ENCODE assay signal across 19 cellular contexts in genomic region chr1:151243683-151244216, GRCh38. TPM values are rescaled to one million over a fixed set of nuclear protein-coding genes. Genes with fewer than 3 reads are reported as not detected.
DNase-seq lines count a peak whose midpoint lies in the region; ATAC-seq and TF ChIP-seq lines count a peak whose summit lies in the region.
"Had no signal": no experiment of that assay in that cellular context is flagged by ENCODE, and none has a peak within 500 bp of the region (broad histone marks: within the 10 kb centered on the region; RNA-seq: fewer than 3 reads in every experiment).

No MANE protein-coding gene starts in this region.

- H3K27ac Mint-ChIP-seq in stimulated activated naive CD8-positive, alpha-beta T cell treated with anti-CD3 and anti-CD28 coated beads, Interleukin-15, Interleukin-2, amounts not matched to agents 100 ng/mL and 50 ng/mL, for 24 hours, result peak overlapping the region; percentile 26
- peak overlapping the region; percentile 56 for H3K27ac Mint-ChIP-seq in glutamatergic neuron (ENCODE audit: unreplicated experiment)
- peak overlapping the region; percentile 14 for H3K27ac Mint-ChIP-seq in stimulated activated memory B cell treated with anti-CD40 and anti-IgM and Interleukin-4, amounts not matched to agents 10 μg/mL and 1 μg/mL and 100 μg/mL, for 72 hours
- H3K27ac Mint-ChIP-seq: CD4-positive, alpha-beta T cell had no signal

- peaks cover 81% of the 10 kb centered on the region for H3K36me3 Mint-ChIP-seq in stimulated activated naive CD8-positive, alpha-beta T cell treated with anti-CD3 and anti-CD28 coated beads, Interleukin-15, Interleukin-2, amounts not matched to agents 100 ng/mL and 50 ng/mL, for 24 hours (ENCODE audit: low read depth)
- H3K36me3 Mint-ChIP-seq in glutamatergic neuron (ENCODE audit: unreplicated experiment), result no peaks in the 10 kb centered on the region
- peaks cover 77% of the 10 kb centered on the region for H3K36me3 Mint-ChIP-seq in stimulated activated memory B cell treated with anti-CD40 and anti-IgM and Interleukin-4, amounts not matched to agents 10 μg/mL and 1 μg/mL and 100 μg/mL, for 72 hours

- no peak for ATAC-seq in stimulated activated naive CD8-positive, alpha-beta T cell treated with anti-CD3 and anti-CD28 coated beads, Interleukin-15, Interleukin-2, amounts not matched to agents 100 U/mL and 50 U/mL, for 24 hours
- no peak for ATAC-seq in stimulated activated memory B cell treated with anti-CD40 and anti-IgM and Interleukin-4, amounts not matched to agents 10 μg/mL and 1 μg/mL and 100 μg/mL, for 72 hours
- no peak for ATAC-seq in HG03457 (IDR thresholded peaks at IDR 0.05; ENCODE audit: unreplicated experiment)
- ATAC-seq in SK-N-SH treated with all-trans-retinoic acid at 6 μM for 48 hours, result no peak

- H3K4me3 Mint-ChIP-seq in stimulated activated naive CD8-positive, alpha-beta T cell treated with anti-CD3 and anti-CD28 coated beads, Interleukin-15, Interleukin-2, amounts not matched to agents 100 ng/mL and 50 ng/mL, for 24 hours, result no peak overlapping the region
- H3K4me3 Mint-ChIP-seq in glutamatergic neuron (ENCODE audit: unreplicated experiment), result no peak overlapping the region
- no peak overlapping the region for H3K4me3 Mint-ChIP-seq in stimulated activated memory B cell treated with anti-CD40 and anti-IgM and Interleukin-4, amounts not matched to agents 10 μg/mL and 1 μg/mL and 100 μg/mL, for 72 hours
- H3K4me3 Mint-ChIP-seq: CD4-positive, alpha-beta T cell had no signal

- no peak for DNase-seq in stimulated activated naive CD8-positive, alpha-beta T cell treated with anti-CD3 and anti-CD28 coated beads, Interleukin-15, Interleukin-2, amounts not matched to agents 100 U/mL and 50 U/mL, for 24 hours
- DNase-seq in NCI-H82 (lab: John Stamatoyannopoulos, UW) (peak; percentile 64), glutamatergic neuron (no peak), NCI-H2081 treated with DMSO at 0.1 percent for 48 hours (lab: John Stamatoyannopoulos, UW) (no peak)
- DNase-seq: CD4-positive, alpha-beta T cell; DMS153; KBM-7; NCI-H1092 treated with DMSO at 0.1 percent for 48 hours; NCI-H1436 treated with DMSO at 0.1 percent for 48 hours; NCI-H1930; NCI-H2227 treated with DMSO at 0.1 percent for 48 hours; NCI-H510A treated with DMSO at 0.1 percent for 48 hours; NCI-H748 treated with DMSO at 0.1 percent for 48 hours; Peyer's patch; SJCRH30 had no signal

- TF ChIP-seq CTCF in glutamatergic neuron (IDR thresholded peaks at IDR 0.05; ENCODE audit: partially characterized antibody, unreplicated experiment), result no peak

- no peaks in the 10 kb centered on the region for H3K4me1 Mint-ChIP-seq in stimulated activated naive CD8-positive, alpha-beta T cell treated with anti-CD3 and anti-CD28 coated beads, Interleukin-15, Interleukin-2, amounts not matched to agents 100 ng/mL and 50 ng/mL, for 24 hours (ENCODE audit: low read depth)
- H3K4me1 Mint-ChIP-seq in glutamatergic neuron (ENCODE audit: low read depth, unreplicated experiment), result peaks cover 4% of the 10 kb centered on the region
- H3K4me1 Mint-ChIP-seq in stimulated activated memory B cell treated with anti-CD40 and anti-IgM and Interleukin-4, amounts not matched to agents 10 μg/mL and 1 μg/mL and 100 μg/mL, for 72 hours, result no peaks in the 10 kb centered on the region

- H3K27me3 Mint-ChIP-seq in stimulated activated naive CD8-positive, alpha-beta T cell treated with anti-CD3 and anti-CD28 coated beads, Interleukin-15, Interleukin-2, amounts not matched to agents 100 ng/mL and 50 ng/mL, for 24 hours, result no peaks in the 10 kb centered on the region
- H3K27me3 Mint-ChIP-seq in glutamatergic neuron (ENCODE audit: unreplicated experiment), result peaks cover 2% of the 10 kb centered on the region
- no peaks in the 10 kb centered on the region for H3K27me3 Mint-ChIP-seq in stimulated activated memory B cell treated with anti-CD40 and anti-IgM and Interleukin-4, amounts not matched to agents 10 μg/mL and 1 μg/mL and 100 μg/mL, for 72 hours
- H3K27me3 Mint-ChIP-seq: CD4-positive, alpha-beta T cell had no signal

- no peaks in the 10 kb centered on the region for H3K9me3 Mint-ChIP-seq in stimulated activated naive CD8-positive, alpha-beta T cell treated with anti-CD3 and anti-CD28 coated beads, Interleukin-15, Interleukin-2, amounts not matched to agents 100 ng/mL and 50 ng/mL, for 24 hours
- H3K9me3 Mint-ChIP-seq in glutamatergic neuron (ENCODE audit: unreplicated experiment), result peaks cover 1% of the 10 kb centered on the region
- no peaks in the 10 kb centered on the region for H3K9me3 Mint-ChIP-seq in stimulated activated memory B cell treated with anti-CD40 and anti-IgM and Interleukin-4, amounts not matched to agents 10 μg/mL and 1 μg/mL and 100 μg/mL, for 72 hours
- H3K9me3 Mint-ChIP-seq: CD4-positive, alpha-beta T cell had no signal

TF ChIP-seq in SK-N-SH treated with all-trans-retinoic acid at 6 μM for 48 hours, 23 proteins besides CTCF, POLR2A, EP300 and RAD21 (continues in another document):
- TF ChIP-seq ARNTL (CRISPR knock-in tag; IDR thresholded peaks at IDR 0.05; ENCODE audit: borderline replicate concordance, low read depth) (no peak), CSRNP3 (CRISPR knock-in tag; IDR thresholded peaks at IDR 0.05) (no peak), ZNF565 (CRISPR knock-in tag; conservative IDR thresholded peaks at IDR 0.05; ENCODE audit: low read depth) (no peak), TSHZ2 (CRISPR knock-in tag; IDR thresholded peaks at IDR 0.05) (no peak), BACH2 (CRISPR knock-in tag; IDR thresholded peaks at IDR 0.05; ENCODE audit: borderline replicate concordance) (no peak), ESRRG (CRISPR knock-in tag; IDR thresholded peaks at IDR 0.05) (no peak), POU6F1 (CRISPR knock-in tag; IDR thresholded peaks at IDR 0.05; ENCODE audit: borderline replicate concordance, low read depth) (no peak), RARB (CRISPR knock-in tag; IDR thresholded peaks at IDR 0.05) (no peak), CREB5 (CRISPR knock-in tag; IDR thresholded peaks at IDR 0.05; ENCODE audit: low read depth) (no peak), ZFP3 (CRISPR knock-in tag; IDR thresholded peaks at IDR 0.05) (no peak)

RNA-seq across cellular contexts. Expression of gene PSMD4, which starts 10.8 kb away (rescaled TPM):
- total RNA-seq in glutamatergic neuron (ENCODE audit: unreplicated experiment), result 250 TPM

RNA-seq across cellular contexts. Expression of gene ZNF687, which starts 38.3 kb away (rescaled TPM):
- 34.4 TPM for total RNA-seq in glutamatergic neuron (ENCODE audit: unreplicated experiment)

RNA-seq across cellular contexts. Expression of gene PIP5K1A, which starts 45.4 kb away (rescaled TPM):
- 79.4 TPM for total RNA-seq in glutamatergic neuron (ENCODE audit: unreplicated experiment)

RNA-seq across cellular contexts. Expression of gene VPS72, which starts 53.8 kb away (rescaled TPM):
- 125 TPM for total RNA-seq in glutamatergic neuron (ENCODE audit: unreplicated experiment)
